17 cellular contexts compared by ENCODE assay signal in the genomic region with DNA sequence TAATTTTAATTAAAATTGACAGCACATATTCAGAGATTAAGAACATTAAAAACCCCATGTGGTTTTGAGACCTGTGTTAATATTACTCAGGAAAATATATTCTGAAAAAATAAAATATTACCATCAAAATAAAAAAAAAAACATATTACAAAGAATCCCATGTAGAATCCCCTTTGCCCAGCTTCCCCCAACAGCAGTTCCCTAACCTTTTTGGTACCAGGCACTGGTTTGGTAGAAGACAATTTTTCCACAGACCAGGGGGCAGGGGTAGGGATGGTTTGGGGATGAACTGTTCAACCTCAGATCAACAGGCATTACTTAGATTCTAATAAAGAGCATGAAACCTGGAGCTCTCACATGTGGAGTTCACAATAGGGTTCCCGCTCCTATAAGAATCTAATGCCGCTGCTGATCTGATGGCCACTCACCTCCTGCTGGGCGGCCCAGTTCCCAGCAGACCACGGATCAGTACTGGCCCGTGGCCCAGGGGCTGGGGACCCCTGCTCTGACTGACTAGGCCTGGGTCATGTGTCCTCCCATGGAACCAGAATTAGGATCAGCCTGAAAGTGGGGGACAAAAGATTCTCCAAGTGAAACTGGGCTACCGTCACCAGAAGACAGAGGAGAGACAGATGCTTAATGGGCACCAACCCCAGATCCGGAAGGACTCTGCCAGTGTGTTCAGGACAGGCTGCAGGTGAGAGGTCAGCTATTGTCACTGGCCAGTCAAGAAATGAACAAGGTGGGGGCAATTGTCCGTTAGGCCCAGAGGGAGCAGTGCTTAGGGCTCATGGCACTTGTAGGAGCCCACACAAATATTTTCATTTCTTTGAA.
DNase-seq lines count a peak whose midpoint lies in the region; ATAC-seq, FAIRE-seq and TF ChIP-seq lines count a peak whose summit lies in the region.
"Had no signal": no experiment of that assay in that cellular context is flagged by ENCODE, and none has a peak within 500 bp of the region (broad histone marks: within the 10 kb centered on the region; RNA-seq: fewer than 3 reads in every experiment).

No MANE protein-coding gene starts in this region.

- H4K91ac ChIP-seq in neuronal stem cell (ENCODE audit: low read depth, low read length, poor library complexity): no peak overlapping the region

- no peak overlapping the region for H3K27ac Mint-ChIP-seq in chondrocyte (ENCODE audit: unreplicated experiment)
- H3K27ac Mint-ChIP-seq: B cell; CD8-positive, alpha-beta T cell had no signal

- no peak overlapping the region for H3K23ac ChIP-seq in neuronal stem cell (ENCODE audit: low read depth, low read length, poor library complexity)

- H3K4ac ChIP-seq in neuronal stem cell (ENCODE audit: low read length): no peak overlapping the region

- no peaks in the 10 kb centered on the region for H3K4me1 Mint-ChIP-seq in chondrocyte (ENCODE audit: low read depth)
- H3K4me1 Mint-ChIP-seq: B cell had no signal

- H2AFZ ChIP-seq in neuronal stem cell (ENCODE audit: low read length): no peak overlapping the region

- H3K9ac ChIP-seq in neuronal stem cell (ENCODE audit: low read depth, low read length, poor library complexity): no peak overlapping the region
- H3K9ac ChIP-seq: BLaER1 treated with 17β-estradiol and CSF1 and Interleukin-3, amounts not matched to agents 10 nM and 100 nM had no signal

- H3K27ac ChIP-seq in neuronal stem cell (replicated peaks; ENCODE audit: low read length) (no peak overlapping the region), substantia nigra (ENCODE audit: low read depth, low read length, poor library complexity, severe bottlenecking) (no peak overlapping the region)
- H3K27ac ChIP-seq: BLaER1 treated with 17β-estradiol and CSF1 and Interleukin-3, amounts not matched to agents 10 nM and 100 nM had no signal

- no peak overlapping the region for H2BK15ac ChIP-seq in neuronal stem cell (ENCODE audit: low read length)

- no peaks in the 10 kb centered on the region for H3K79me1 ChIP-seq in neuronal stem cell (ENCODE audit: low read depth, low read length)

- peaks cover 4% of the 10 kb centered on the region for H3K9me3 Mint-ChIP-seq in chondrocyte (ENCODE audit: low read depth)
- H3K9me3 Mint-ChIP-seq: CD8-positive, alpha-beta T cell had no signal

- no peak overlapping the region for H2AK5ac ChIP-seq in neuronal stem cell (ENCODE audit: low read depth, low read length)

- H3K4me3 ChIP-seq in neuronal stem cell (ENCODE audit: low read length in 2 of 2): no peak overlapping the region
- H3K4me3 ChIP-seq: BLaER1 treated with 17β-estradiol and CSF1 and Interleukin-3, amounts not matched to agents 10 nM and 100 nM had no signal

- ATAC-seq in HG02938 (IDR thresholded peaks at IDR 0.05; ENCODE audit: unreplicated experiment): no peak
- ATAC-seq: CD8-positive, alpha-beta T cell had no signal

- no peak overlapping the region for H2BK5ac ChIP-seq in neuronal stem cell (ENCODE audit: low read length)

- peak; percentile 86 for FAIRE-seq in urothelium cell line (lab: Jason Lieb, UNC)

- H3K27me3 Mint-ChIP-seq in chondrocyte (ENCODE audit: low read depth): peaks cover 24% of the 10 kb centered on the region

- no peaks in the 10 kb centered on the region for H3K9me3 ChIP-seq in neuronal stem cell (replicated peaks in 1 of 2; ENCODE audit: control insufficient read depth in 2 of 2, insufficient read depth in 1 of 2, low read depth in 1 of 2, low read length in 2 of 2)

- no peaks in the 10 kb centered on the region for H3K36me3 Mint-ChIP-seq in chondrocyte (ENCODE audit: low read depth)
- H3K36me3 Mint-ChIP-seq: CD8-positive, alpha-beta T cell had no signal

- no peak overlapping the region for H3K4me2 ChIP-seq in neuronal stem cell (ENCODE audit: insufficient read depth, low read length, poor library complexity, severe bottlenecking)
- H3K4me2 ChIP-seq: BLaER1 treated with 17β-estradiol and CSF1 and Interleukin-3, amounts not matched to agents 10 nM and 100 nM had no signal

- no peak overlapping the region for H3K4me3 Mint-ChIP-seq in chondrocyte (ENCODE audit: unreplicated experiment)
- H3K4me3 Mint-ChIP-seq: B cell; CD8-positive, alpha-beta T cell had no signal

- no peak overlapping the region for H2BK120ac ChIP-seq in neuronal stem cell (ENCODE audit: low read depth, low read length)

- H3K27me3 ChIP-seq in neuronal stem cell (ENCODE audit: control insufficient read depth in 3 of 3, insufficient read depth in 3 of 3, low read depth in 1 of 3, low read length in 3 of 3): no peaks in the 10 kb centered on the region
- H3K27me3 ChIP-seq: BLaER1 treated with 17β-estradiol and CSF1 and Interleukin-3, amounts not matched to agents 10 nM and 100 nM had no signal

- H2BK12ac ChIP-seq in neuronal stem cell (ENCODE audit: low read length): no peak overlapping the region

- H3K14ac ChIP-seq in neuronal stem cell (ENCODE audit: low read length): no peak overlapping the region

- no peaks in the 10 kb centered on the region for H3K36me3 ChIP-seq in neuronal stem cell (replicated peaks in 1 of 2; ENCODE audit: control insufficient read depth in 2 of 2, insufficient read depth in 2 of 2, low read length in 2 of 2)
- H3K36me3 ChIP-seq: BLaER1 treated with 17β-estradiol and CSF1 and Interleukin-3, amounts not matched to agents 10 nM and 100 nM had no signal

- no peaks in the 10 kb centered on the region for H3K4me1 ChIP-seq in neuronal stem cell (ENCODE audit: control insufficient read depth in 2 of 2, insufficient read depth in 1 of 2, low read depth in 1 of 2, low read length in 2 of 2)

- DNase-seq in activated effector memory CD4-positive, alpha-beta T cell treated with anti-CD3 and anti-CD28 coated beads, Interleukin-2, amount 50 U/mL, for 16 hours: peak; percentile 50
- no peak for DNase-seq in activated effector memory CD4-positive, alpha-beta T cell treated with Interleukin-2 at 50 U/mL for 16 hours
- DNase-seq in chondrocyte (ENCODE audit: low spot score): peak; percentile 41
- no peak for DNase-seq in neuronal stem cell (ENCODE audit: low spot score)
- no peak for DNase-seq in urothelium cell line (ENCODE audit: low spot score)
- no peak for DNase-seq in stimulated activated CD4-positive, alpha-beta T cell treated with anti-CD3 and anti-CD28 coated beads, Interleukin-15, amount 100 ng/mL, for 24 hours
- no peak for DNase-seq in substantia nigra (lab: John Stamatoyannopoulos, UW)
- DNase-seq: 8988T; Calu3; CD8-positive, alpha-beta T cell; DMS79 treated with DMSO at 0.1 percent for 48 hours; GF-D8; GOT3; H7 had no signal

- peak overlapping the region; percentile 56 for H4K8ac ChIP-seq in neuronal stem cell (ENCODE audit: low read depth, low read length)

- no peak for TF ChIP-seq CTCF in chondrocyte (IDR thresholded peaks at IDR 0.05)

- no CpG with 5 or more reads among the region's 8 CpGs for WGBS in neuronal stem cell (ENCODE audit: extremely low coverage in 2 of 2, insufficient read length in 2 of 2, insufficient replicate concordance in 1 of 2), 2 donors

- peak overlapping the region; percentile 72 for H3K18ac ChIP-seq in neuronal stem cell (ENCODE audit: low read length)

Comparison
In these comparisons a context has a peak if more than half of its experiments do, and no peak if none do; other contexts are left out.
1. DNase-seq: peak in activated effector memory CD4-positive, alpha-beta T cell treated with anti-CD3 and anti-CD28 coated beads, Interleukin-2, amount 50 U/mL, for 16 hours (single experiment) and chondrocyte (single experiment); none in activated effector memory CD4-positive, alpha-beta T cell treated with Interleukin-2 at 50 U/mL for 16 hours (single experiment), neuronal stem cell (single experiment), urothelium cell line (single experiment), stimulated activated CD4-positive, alpha-beta T cell treated with anti-CD3 and anti-CD28 coated beads, Interleukin-15, amount 100 ng/mL, for 24 hours (single experiment) and substantia nigra (0 of 49).